Comparison of ENCODE assay signal across 1 cellular context in the genomic region with DNA sequence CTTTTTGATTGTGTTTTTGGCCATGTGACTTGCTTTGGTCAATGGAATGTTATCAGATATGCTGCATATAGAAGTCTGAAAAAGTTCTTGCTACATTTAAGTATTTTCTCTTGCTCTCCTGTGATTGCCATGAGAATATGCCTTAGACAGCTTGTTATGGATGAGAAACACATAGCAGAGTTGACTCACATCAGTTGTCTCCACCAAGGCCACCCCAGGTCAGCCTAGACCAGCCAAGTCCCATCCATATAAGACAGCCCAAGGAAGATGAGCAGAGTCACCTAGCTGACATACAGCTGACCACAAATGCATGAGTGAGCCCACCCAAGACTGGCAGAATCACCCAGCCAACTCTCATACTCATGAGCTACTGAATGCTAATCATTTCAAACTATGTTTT.
TF ChIP-seq lines count a peak whose summit lies in the region.

No MANE protein-coding gene starts in this region.

TF ChIP-seq in K562, 482 proteins besides CTCF, POLR2A, EP300 and RAD21 (continued from another document):
- TF ChIP-seq TEAD4 (IDR thresholded peaks at IDR 0.05; ENCODE audit: low read length) (0 out of 2 replicates have a peak, but pooled peaks have one; percentile 18), TEAD4 (CRISPR knock-in tag; IDR thresholded peaks at IDR 0.05; ENCODE audit: borderline replicate concordance) (no peak), FIP1L1 (IDR thresholded peaks at IDR 0.05; ENCODE audit: low read depth, low read length, poor library complexity, severe bottlenecking) (no peak), ZFP30 (CRISPR knock-in tag; IDR thresholded peaks at IDR 0.05; ENCODE audit: borderline replicate concordance) (no peak), TAL1 (IDR thresholded peaks at IDR 0.05) (no peak), ZNF24 (IDR thresholded peaks at IDR 0.05) (no peak), RAD51 (IDR thresholded peaks at IDR 0.05; ENCODE audit: borderline replicate concordance, low read depth) (peak; percentile 44; the same call in 1 of the 2 replicates), ZSCAN32 (CRISPR knock-in tag; IDR thresholded peaks at IDR 0.05) (no peak), CC2D1A (IDR thresholded peaks at IDR 0.05) (no peak), YY1 (IDR thresholded peaks at IDR 0.05; ENCODE audit: borderline replicate concordance in 1 of 3, control insufficient read depth in 1 of 3, extremely low read depth in 1 of 3, insufficient read depth in 3 of 3, insufficient read length in 1 of 3, insufficient replicate concordance in 2 of 3, low read depth in 1 of 3, low read length in 2 of 3) (no peak), SREBF2 (CRISPR knock-in tag; IDR thresholded peaks at IDR 0.05) (no peak)
- TF ChIP-seq, protein P1, sequence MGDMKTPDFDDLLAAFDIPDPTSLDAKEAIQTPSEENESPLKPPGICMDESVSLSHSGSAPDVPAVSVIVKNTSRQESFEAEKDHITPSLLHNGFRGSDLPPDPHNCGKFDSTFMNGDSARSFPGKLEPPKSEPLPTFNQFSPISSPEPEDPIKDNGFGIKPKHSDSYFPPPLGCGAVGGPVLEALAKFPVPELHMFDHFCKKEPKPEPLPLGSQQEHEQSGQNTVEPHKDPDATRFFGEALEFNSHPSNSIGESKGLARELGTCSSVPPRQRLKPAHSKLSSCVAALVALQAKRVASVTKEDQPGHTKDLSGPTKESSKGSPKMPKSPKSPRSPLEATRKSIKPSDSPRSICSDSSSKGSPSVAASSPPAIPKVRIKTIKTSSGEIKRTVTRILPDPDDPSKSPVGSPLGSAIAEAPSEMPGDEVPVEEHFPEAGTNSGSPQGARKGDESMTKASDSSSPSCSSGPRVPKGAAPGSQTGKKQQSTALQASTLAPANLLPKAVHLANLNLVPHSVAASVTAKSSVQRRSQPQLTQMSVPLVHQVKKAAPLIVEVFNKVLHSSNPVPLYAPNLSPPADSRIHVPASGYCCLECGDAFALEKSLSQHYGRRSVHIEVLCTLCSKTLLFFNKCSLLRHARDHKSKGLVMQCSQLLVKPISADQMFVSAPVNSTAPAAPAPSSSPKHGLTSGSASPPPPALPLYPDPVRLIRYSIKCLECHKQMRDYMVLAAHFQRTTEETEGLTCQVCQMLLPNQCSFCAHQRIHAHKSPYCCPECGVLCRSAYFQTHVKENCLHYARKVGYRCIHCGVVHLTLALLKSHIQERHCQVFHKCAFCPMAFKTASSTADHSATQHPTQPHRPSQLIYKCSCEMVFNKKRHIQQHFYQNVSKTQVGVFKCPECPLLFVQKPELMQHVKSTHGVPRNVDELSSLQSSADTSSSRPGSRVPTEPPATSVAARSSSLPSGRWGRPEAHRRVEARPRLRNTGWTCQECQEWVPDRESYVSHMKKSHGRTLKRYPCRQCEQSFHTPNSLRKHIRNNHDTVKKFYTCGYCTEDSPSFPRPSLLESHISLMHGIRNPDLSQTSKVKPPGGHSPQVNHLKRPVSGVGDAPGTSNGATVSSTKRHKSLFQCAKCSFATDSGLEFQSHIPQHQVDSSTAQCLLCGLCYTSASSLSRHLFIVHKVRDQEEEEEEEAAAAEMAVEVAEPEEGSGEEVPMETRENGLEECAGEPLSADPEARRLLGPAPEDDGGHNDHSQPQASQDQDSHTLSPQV (IDR thresholded peaks at IDR 0.05), result peak; percentile 50; the same call in 1 of the 2 replicates
- TF ChIP-seq, protein P2, sequence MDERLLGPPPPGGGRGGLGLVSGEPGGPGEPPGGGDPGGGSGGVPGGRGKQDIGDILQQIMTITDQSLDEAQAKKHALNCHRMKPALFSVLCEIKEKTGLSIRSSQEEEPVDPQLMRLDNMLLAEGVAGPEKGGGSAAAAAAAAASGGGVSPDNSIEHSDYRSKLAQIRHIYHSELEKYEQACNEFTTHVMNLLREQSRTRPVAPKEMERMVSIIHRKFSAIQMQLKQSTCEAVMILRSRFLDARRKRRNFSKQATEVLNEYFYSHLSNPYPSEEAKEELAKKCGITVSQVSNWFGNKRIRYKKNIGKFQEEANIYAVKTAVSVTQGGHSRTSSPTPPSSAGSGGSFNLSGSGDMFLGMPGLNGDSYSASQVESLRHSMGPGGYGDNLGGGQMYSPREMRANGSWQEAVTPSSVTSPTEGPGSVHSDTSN (CRISPR knock-in tag; IDR thresholded peaks at IDR 0.05; ENCODE audit: low read depth), result no peak
- TF ChIP-seq, protein P2 (tag; conservative IDR thresholded peaks at IDR 0.05; ENCODE audit: low read depth), result 0 out of 2 replicates have a peak, but pooled peaks have one; percentile 15
